Comparison of ENCODE assay signal across 1 cellular context in genomic region chr16:66740533-66740932, GRCh38.
TF ChIP-seq lines count a peak whose summit lies in the region.

No MANE protein-coding gene starts in this region.

TF ChIP-seq in K562, 482 proteins besides CTCF, POLR2A, EP300 and RAD21 (continued from another document):
- peak; percentile 34 for TF ChIP-seq PRDM10 (IDR thresholded peaks at IDR 0.05; ENCODE audit: partially characterized antibody)
- peak; percentile 26; the same call in 1 of the 2 replicates for TF ChIP-seq MAFF (IDR thresholded peaks at IDR 0.05; ENCODE audit: low read length)
- TF ChIP-seq RCOR1 (IDR thresholded peaks at IDR 0.05; ENCODE audit: borderline replicate concordance in 1 of 2, low read depth in 2 of 2, low read length in 2 of 2), result peak in 1 of 2 experiments; percentile 69; a peak in 1 of 4 replicates
- peak; percentile 82 for TF ChIP-seq NFE2 (IDR thresholded peaks at IDR 0.05; ENCODE audit: low read depth)
- peak; percentile 15; the same call in 1 of the 2 replicates for TF ChIP-seq DPF2 (IDR thresholded peaks at IDR 0.05)
- TF ChIP-seq ZNF253 (CRISPR knock-in tag; conservative IDR thresholded peaks at IDR 0.05), result no peak
- TF ChIP-seq ZNF316 (IDR thresholded peaks at IDR 0.05), result peak; percentile 45; the same call in 1 of the 2 replicates
- TF ChIP-seq C11orf30 (IDR thresholded peaks at IDR 0.05; ENCODE audit: low read depth), result peak; percentile 71
- TF ChIP-seq MAZ (CRISPR knock-in tag; conservative IDR thresholded peaks at IDR 0.05 in 1 of 2, IDR thresholded peaks at IDR 0.05 in 1 of 2), result no peak
- TF ChIP-seq RFX1 (IDR thresholded peaks at IDR 0.05), result no peak
- TF ChIP-seq ZNF175 (CRISPR knock-in tag; IDR thresholded peaks at IDR 0.05; ENCODE audit: low read depth), result no peak
- 0 out of 2 replicates have a peak, but pooled peaks have one; percentile 53 for TF ChIP-seq MAFG (tag; conservative IDR thresholded peaks at IDR 0.05)
- no peak for TF ChIP-seq THRAP3 (IDR thresholded peaks at IDR 0.05; ENCODE audit: borderline replicate concordance)
- TF ChIP-seq CXXC5 (CRISPR knock-in tag; IDR thresholded peaks at IDR 0.05), result 0 out of 2 replicates have a peak, but pooled peaks have one; percentile 14
- TF ChIP-seq KAT7 (CRISPR knock-in tag; IDR thresholded peaks at IDR 0.05; ENCODE audit: borderline replicate concordance), result 0 out of 2 replicates have a peak, but pooled peaks have one; percentile 41
- no peak for TF ChIP-seq HDAC8 (tag; IDR thresholded peaks at IDR 0.05)
- TF ChIP-seq ZEB2 (IDR thresholded peaks at IDR 0.05), result no peak
